22 cellular contexts compared by ENCODE assay signal in the genomic region with DNA sequence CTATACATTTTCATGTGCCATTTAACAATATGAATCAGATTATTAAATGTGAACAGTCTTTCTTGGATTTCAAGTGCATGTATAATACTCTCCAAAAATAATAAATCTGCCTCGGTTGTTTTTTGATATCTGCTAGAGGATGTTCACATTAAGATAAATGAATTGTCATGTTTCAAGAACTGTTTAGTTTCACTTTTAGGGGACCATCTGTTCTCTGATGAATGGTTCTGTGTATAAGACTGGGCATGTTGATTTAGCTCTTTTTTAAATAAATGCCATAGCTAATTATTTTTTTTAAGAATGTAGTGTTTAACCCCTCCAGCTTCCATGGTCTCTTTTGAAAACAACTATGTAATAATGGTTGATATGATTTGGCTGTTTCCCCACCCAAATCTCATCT.
"Had no signal": no experiment of that assay in that cellular context is flagged by ENCODE, and none has a peak within 500 bp of the region (broad histone marks: within the 10 kb centered on the region; RNA-seq: fewer than 3 reads in every experiment).

No MANE protein-coding gene starts in this region.

- H3K27me3 ChIP-seq: body of pancreas, cardiac muscle cell, thyroid gland had no signal

- H3K27ac Mint-ChIP-seq: activated CD4-positive, alpha-beta T cell treated with anti-CD3 and anti-CD28 coated beads, Interleukin-2, amount 10 ng/mL, durations not matched to agents 7 days and 5 days; activated CD8-positive, alpha-beta T cell treated with anti-CD3 and anti-CD28 coated beads for 36 hours; activated naive CD8-positive, alpha-beta T cell treated with anti-CD3 and anti-CD28 coated beads, Interleukin-2, amount 50 U/mL, for 24 hours; activated T-helper 1 cell treated with anti-CD3 and anti-CD28 coated beads, Interleukin-12 subunit alpha, Interleukin-12 subunit beta, Interleukin-2, Interleukin-4 antibody, amounts not matched to agents 30 ng/mL and 10 ng/mL and 1 ng/mL, durations not matched to agents 14 hours and 24 hours and 36 hours; mesothelial cell of epicardium; natural killer cell; progenitor cell of endocrine pancreas; T-helper 2 cell treated with Interferon-gamma antibody and Interleukin-4, amounts not matched to agents 5 μg/mL and 100 μg/mL, for 36 hours had no signal

- H3K4me1 ChIP-seq: body of pancreas, thyroid gland had no signal

- H3K4me3 ChIP-seq: body of pancreas, cardiac muscle cell, lung, thyroid gland had no signal

- H3K27ac ChIP-seq: body of pancreas, cardiac muscle cell, thyroid gland, VCaP had no signal

- H3K4me3 Mint-ChIP-seq: activated CD4-positive, alpha-beta T cell treated with anti-CD3 and anti-CD28 coated beads, Interleukin-2, amount 10 ng/mL, durations not matched to agents 7 days and 5 days; activated CD8-positive, alpha-beta T cell treated with anti-CD3 and anti-CD28 coated beads for 36 hours; activated naive CD8-positive, alpha-beta T cell treated with anti-CD3 and anti-CD28 coated beads, Interleukin-2, amount 50 U/mL, for 24 hours; activated T-helper 1 cell treated with anti-CD3 and anti-CD28 coated beads, Interleukin-12 subunit alpha, Interleukin-12 subunit beta, Interleukin-2, Interleukin-4 antibody, amounts not matched to agents 30 ng/mL and 10 ng/mL and 1 ng/mL, durations not matched to agents 14 hours and 24 hours and 36 hours; mesothelial cell of epicardium; natural killer cell; T-helper 2 cell treated with Interferon-gamma antibody and Interleukin-4, amounts not matched to agents 5 μg/mL and 100 μg/mL, for 36 hours had no signal

- H3K4me1 Mint-ChIP-seq: activated CD4-positive, alpha-beta T cell treated with anti-CD3 and anti-CD28 coated beads, Interleukin-2, amount 10 ng/mL, durations not matched to agents 7 days and 5 days; activated naive CD8-positive, alpha-beta T cell treated with anti-CD3 and anti-CD28 coated beads, Interleukin-2, amount 50 U/mL, for 24 hours; mesothelial cell of epicardium; natural killer cell had no signal

- DNase-seq: activated CD4-positive, alpha-beta T cell treated with anti-CD3 and anti-CD28 coated beads, Interleukin-2, amount 10 ng/mL, durations not matched to agents 7 days and 5 days; activated CD8-positive, alpha-beta T cell treated with anti-CD3 and anti-CD28 coated beads for 36 hours; activated gamma-delta T cell; activated naive CD4-positive, alpha-beta T cell treated with anti-CD3 and anti-CD28 coated beads, Interleukin-2, amount 50 U/mL, for 16 hours; activated naive CD8-positive, alpha-beta T cell treated with anti-CD3 and anti-CD28 coated beads, Interleukin-2, amount 50 U/mL, for 24 hours; anterior cingulate cortex; body of pancreas; foreskin melanocyte; kidney; natural killer cell; retina; stimulated activated CD4-positive, alpha-beta T cell treated with anti-CD3 and anti-CD28 coated beads, Interleukin-12 subunit alpha, Interleukin-12 subunit beta, amount 100 ng/mL, for 4 hours; stimulated activated CD4-positive, alpha-beta T cell treated with anti-CD3 and anti-CD28 coated beads, Interleukin-4, amount 100 ng/mL, for 4 hours; stimulated activated naive CD8-positive, alpha-beta T cell treated with anti-CD3 and anti-CD28 coated beads, Interleukin-15, Interleukin-2, amounts not matched to agents 100 U/mL and 50 U/mL, for 24 hours; thyroid gland had no signal

- H3K36me3 ChIP-seq: cardiac muscle cell, thyroid gland had no signal

- H3K27me3 Mint-ChIP-seq: activated CD4-positive, alpha-beta T cell treated with anti-CD3 and anti-CD28 coated beads, Interleukin-2, amount 10 ng/mL, durations not matched to agents 7 days and 5 days; activated CD8-positive, alpha-beta T cell treated with anti-CD3 and anti-CD28 coated beads for 36 hours; activated naive CD8-positive, alpha-beta T cell treated with anti-CD3 and anti-CD28 coated beads, Interleukin-2, amount 50 U/mL, for 24 hours; progenitor cell of endocrine pancreas had no signal

- H3K9me3 ChIP-seq: thyroid gland had no signal
